Comparison of ENCODE assay signal across 20 cellular contexts in the genomic region with DNA sequence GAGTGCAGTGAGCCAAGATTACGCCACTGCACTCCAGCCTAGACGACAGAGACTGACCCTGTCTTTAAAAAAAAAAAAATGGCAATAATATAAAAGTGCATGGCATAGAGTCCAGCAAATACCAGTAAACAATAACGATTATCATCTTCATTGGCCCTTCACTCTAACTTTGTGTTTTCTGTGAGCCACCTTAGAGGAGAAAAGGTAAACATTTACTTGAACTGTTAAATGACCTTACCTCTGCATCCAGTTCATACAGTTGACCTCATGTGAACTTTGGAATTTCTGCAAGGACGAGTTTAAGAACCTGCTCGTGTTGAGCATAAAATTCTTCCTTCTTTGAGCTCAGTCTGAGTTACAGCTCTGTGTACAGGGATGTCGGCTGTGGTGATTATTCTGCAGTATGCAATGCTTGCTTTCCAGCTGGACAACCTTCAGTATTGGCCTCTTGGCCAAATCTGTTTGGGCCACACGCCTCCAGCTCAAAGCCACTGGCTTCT. TPM values are rescaled to one million over a fixed set of nuclear protein-coding genes. Genes with fewer than 3 reads are reported as not detected.
DNase-seq lines count a peak whose midpoint lies in the region; ATAC-seq and TF ChIP-seq lines count a peak whose summit lies in the region.
"Had no signal": no experiment of that assay in that cellular context is flagged by ENCODE, and none has a peak within 500 bp of the region (broad histone marks: within the 10 kb centered on the region; RNA-seq: fewer than 3 reads in every experiment).

No MANE protein-coding gene starts in this region.

- TF ChIP-seq CTCF in natural killer cell (IDR thresholded peaks at IDR 0.05), result no peak
- no peak for TF ChIP-seq CTCF in neutrophil (IDR thresholded peaks at IDR 0.05)
- no peak for TF ChIP-seq CTCF in CD8-positive, alpha-beta T cell (IDR thresholded peaks at IDR 0.05)

- ATAC-seq in natural killer cell (no peak), left cardiac atrium (peak; percentile 60 to 85), GM21529 (IDR thresholded peaks at IDR 0.05; ENCODE audit: unreplicated experiment) (no peak)
- ATAC-seq in natural killer cell treated with Interleukin-12 subunit alpha and Interleukin-12 subunit beta and Interleukin-15 and Interleukin-18, amount 100 ng/mL, for 72 hours, result no peak
- no peak for ATAC-seq in CD8-positive, alpha-beta T cell

- peak overlapping the region; percentile 24 to 72 for H3K27ac Mint-ChIP-seq in natural killer cell
- no peak overlapping the region for H3K27ac Mint-ChIP-seq in natural killer cell treated with Interleukin-12 subunit alpha and Interleukin-12 subunit beta and Interleukin-15 and Interleukin-18, amount 100 ng/mL, for 72 hours
- H3K27ac Mint-ChIP-seq in CD8-positive, alpha-beta T cell, result no peak overlapping the region
- H3K27ac Mint-ChIP-seq: activated CD4-positive, alpha-beta T cell treated with anti-CD3 and anti-CD28 coated beads, Interleukin-2, amount 10 ng/mL, durations not matched to agents 24 days and 14 days had no signal

- CTCF ChIA-PET in CD8-positive, alpha-beta T cell (lab: Charles Lee), result interaction anchor here (1.4 to 2.9 kb wide), 2 partner anchors 107 to 260 kb away, joined by 3 to 13 read pairs; no protein-coding TSS in a partner anchor

- H3K27ac ChIP-seq in neutrophil, result peak overlapping the region; percentile 51
- no peak overlapping the region for H3K27ac ChIP-seq in CD8-positive, alpha-beta T cell (ENCODE audit: low read depth, low read length)
- H3K27ac ChIP-seq: BLaER1 treated with 17β-estradiol and CSF1 and Interleukin-3, amounts not matched to agents 10 nM and 100 nM; Peyer's patch had no signal

- H3K9me3 Mint-ChIP-seq in natural killer cell, result no peaks in the 10 kb centered on the region
- no peaks in the 10 kb centered on the region for H3K9me3 Mint-ChIP-seq in natural killer cell treated with Interleukin-12 subunit alpha and Interleukin-12 subunit beta and Interleukin-15 and Interleukin-18, amount 100 ng/mL, for 72 hours
- H3K9me3 Mint-ChIP-seq in CD8-positive, alpha-beta T cell, result no peaks in the 10 kb centered on the region
- H3K9me3 Mint-ChIP-seq: activated CD4-positive, alpha-beta T cell treated with anti-CD3 and anti-CD28 coated beads, Interleukin-2, amount 10 ng/mL, durations not matched to agents 24 days and 14 days had no signal

- no peak overlapping the region for H3K4me3 Mint-ChIP-seq in natural killer cell
- H3K4me3 Mint-ChIP-seq in natural killer cell treated with Interleukin-12 subunit alpha and Interleukin-12 subunit beta and Interleukin-15 and Interleukin-18, amount 100 ng/mL, for 72 hours, result no peak overlapping the region
- no peak overlapping the region for H3K4me3 Mint-ChIP-seq in CD8-positive, alpha-beta T cell
- H3K4me3 Mint-ChIP-seq: activated CD4-positive, alpha-beta T cell treated with anti-CD3 and anti-CD28 coated beads, Interleukin-2, amount 10 ng/mL, durations not matched to agents 24 days and 14 days had no signal

- peaks cover 41% of the 10 kb centered on the region for H3K36me3 ChIP-seq in neutrophil
- no peaks in the 10 kb centered on the region for H3K36me3 ChIP-seq in CD8-positive, alpha-beta T cell (ENCODE audit: insufficient read depth, low read length)

- no peaks in the 10 kb centered on the region for H3K36me3 Mint-ChIP-seq in natural killer cell
- H3K36me3 Mint-ChIP-seq in natural killer cell treated with Interleukin-12 subunit alpha and Interleukin-12 subunit beta and Interleukin-15 and Interleukin-18, amount 100 ng/mL, for 72 hours, result peaks cover 4% of the 10 kb centered on the region
- H3K36me3 Mint-ChIP-seq in CD8-positive, alpha-beta T cell, result peaks cover 46% of the 10 kb centered on the region

- H3K4me1 ChIP-seq in neutrophil (ENCODE audit: control insufficient read depth in 1 of 2, insufficient read depth in 1 of 2, low read depth in 1 of 2, low read length in 1 of 2), result peaks cover 30 to 33% of the 10 kb centered on the region in 2 experiments
- H3K4me1 ChIP-seq in CD8-positive, alpha-beta T cell (ENCODE audit: insufficient read depth, low read length), result no peaks in the 10 kb centered on the region

- no peak overlapping the region for H3K4me3 ChIP-seq in neutrophil (ENCODE audit: low read depth in 1 of 2, low read length in 1 of 2)
- H3K4me3 ChIP-seq in CD8-positive, alpha-beta T cell (ENCODE audit: low read depth, low read length), result no peak overlapping the region
- H3K4me3 ChIP-seq: BLaER1 treated with 17β-estradiol and CSF1 and Interleukin-3, amounts not matched to agents 10 nM and 100 nM; MG63; Peyer's patch; tibial artery had no signal

- DNase-seq in natural killer cell (no peak), left cardiac atrium (no peak), NCI-H146 (lab: John Stamatoyannopoulos, UW) (no peak), RPMI8226 (no peak)
- DNase-seq in natural killer cell treated with Interleukin-12 subunit alpha and Interleukin-12 subunit beta and Interleukin-15 and Interleukin-18, amount 100 ng/mL, for 72 hours (ENCODE audit: low spot score), result no peak
- no peak for DNase-seq in CD8-positive, alpha-beta T cell
- DNase-seq: activated CD4-positive, alpha-beta T cell treated with anti-CD3 and anti-CD28 coated beads, Interleukin-2, amount 10 ng/mL, durations not matched to agents 24 days and 14 days; activated CD8-positive, alpha-beta memory T cell treated with anti-CD3 and anti-CD28 coated beads, Interleukin-2, amount 50 U/mL, for 4 hours; amniotic stem cell; DMS 273 treated with DMSO at 0.1 percent for 48 hours; GDM1; MG63; NCI-H226; Peyer's patch; tibial artery had no signal

- no peaks in the 10 kb centered on the region for H3K27me3 ChIP-seq in neutrophil
- no peaks in the 10 kb centered on the region for H3K27me3 ChIP-seq in CD8-positive, alpha-beta T cell (ENCODE audit: insufficient read depth, low read length)
- H3K27me3 ChIP-seq: BLaER1 treated with 17β-estradiol and CSF1 and Interleukin-3, amounts not matched to agents 10 nM and 100 nM; MG63; Peyer's patch; tibial artery had no signal

- intact Hi-C loops in natural killer cell (cut with micrococcal nuclease), result no loop called here
- intact Hi-C loops in left cardiac atrium (cut with DNase I), result no loop called here
- intact Hi-C loops in CD8-positive, alpha-beta T cell (cut with DNase I, micrococcal nuclease), result no loop called here

- no peaks in the 10 kb centered on the region for H3K27me3 Mint-ChIP-seq in natural killer cell (ENCODE audit: low read depth in 2 of 2)
- H3K27me3 Mint-ChIP-seq in natural killer cell treated with Interleukin-12 subunit alpha and Interleukin-12 subunit beta and Interleukin-15 and Interleukin-18, amount 100 ng/mL, for 72 hours, result no peaks in the 10 kb centered on the region
- no peaks in the 10 kb centered on the region for H3K27me3 Mint-ChIP-seq in CD8-positive, alpha-beta T cell (ENCODE audit: low read depth)
- H3K27me3 Mint-ChIP-seq: activated CD4-positive, alpha-beta T cell treated with anti-CD3 and anti-CD28 coated beads, Interleukin-2, amount 10 ng/mL, durations not matched to agents 24 days and 14 days had no signal

- H3K4me1 Mint-ChIP-seq in natural killer cell, result peaks cover 53 to 54% of the 10 kb centered on the region in 2 donors
- peaks cover 36 to 46% of the 10 kb centered on the region in 2 donors for H3K4me1 Mint-ChIP-seq in natural killer cell treated with Interleukin-12 subunit alpha and Interleukin-12 subunit beta and Interleukin-15 and Interleukin-18, amount 100 ng/mL, for 72 hours (ENCODE audit: low read depth in 2 of 2)
- H3K4me1 Mint-ChIP-seq in CD8-positive, alpha-beta T cell (ENCODE audit: low read depth), result peaks cover 3% of the 10 kb centered on the region

- POLR2A ChIA-PET in CD8-positive, alpha-beta T cell (lab: Charles Lee), result no interaction called here

- no peaks in the 10 kb centered on the region for H3K9me3 ChIP-seq in neutrophil
- no peaks in the 10 kb centered on the region for H3K9me3 ChIP-seq in CD8-positive, alpha-beta T cell (ENCODE audit: low read length)
- H3K9me3 ChIP-seq: BLaER1 treated with 17β-estradiol and CSF1 and Interleukin-3, amounts not matched to agents 10 nM and 100 nM; MG63; Peyer's patch; tibial artery had no signal

RNA-seq across cellular contexts. Expression of a gene that starts 56.6 kb away (rescaled TPM):
- total RNA-seq in natural killer cell (not detected), left cardiac atrium (not detected)
- under 1 TPM in 1 of 2 donors, not detected in 1; 0.48 TPM for total RNA-seq in natural killer cell treated with Interleukin-12 subunit alpha and Interleukin-12 subunit beta and Interleukin-15 and Interleukin-18, amount 100 ng/mL, for 72 hours
- not detected for total RNA-seq in CD8-positive, alpha-beta T cell
- total RNA-seq: activated CD4-positive, alpha-beta T cell treated with anti-CD3 and anti-CD28 coated beads, Interleukin-2, amount 10 ng/mL, durations not matched to agents 24 days and 14 days; lower leg skin; myocyte; Peyer's patch had no signal

Comparison
In these comparisons a context has a peak if more than half of its experiments do, and no peak if none do; other contexts are left out.
1. H3K27ac Mint-ChIP-seq: peak in natural killer cell (2 of 2); none in natural killer cell treated with Interleukin-12 subunit alpha and Interleukin-12 subunit beta and Interleukin-15 and Interleukin-18, amount 100 ng/mL, for 72 hours (0 of 2) and CD8-positive, alpha-beta T cell (single experiment).
2. ATAC-seq: peak in left cardiac atrium (2 of 2); none in natural killer cell (0 of 3), natural killer cell treated with Interleukin-12 subunit alpha and Interleukin-12 subunit beta and Interleukin-15 and Interleukin-18, amount 100 ng/mL, for 72 hours (0 of 2), CD8-positive, alpha-beta T cell (single experiment) and GM21529 (single experiment).